In genomic region chr5:172444626-172445365, GRCh38 we compare ENCODE assay signal across 15 cellular contexts. TPM values are rescaled to one million over a fixed set of nuclear protein-coding genes. Genes with fewer than 3 reads are reported as not detected.
DNase-seq lines count a peak whose midpoint lies in the region; ATAC-seq and TF ChIP-seq lines count a peak whose summit lies in the region.
"Had no signal": no experiment of that assay in that cellular context is flagged by ENCODE, and none has a peak within 500 bp of the region (broad histone marks: within the 10 kb centered on the region; RNA-seq: fewer than 3 reads in every experiment).

No MANE protein-coding gene starts in this region.

- TF ChIP-seq CTCF in WERI-Rb-1 (IDR thresholded peaks at IDR 0.05; ENCODE audit: low read depth, low read length) (no peak), gastroesophageal sphincter (IDR thresholded peaks at IDR 0.05) (no peak), omental fat pad (IDR thresholded peaks at IDR 0.05) (no peak), tibial nerve (IDR thresholded peaks at IDR 0.05) (no peak)

- H3K4me3 Mint-ChIP-seq in natural killer cell treated with Interleukin-12 subunit alpha and Interleukin-12 subunit beta and Interleukin-15 and Interleukin-18, amount 100 ng/mL, for 72 hours, result no peak overlapping the region
- no peak overlapping the region for H3K4me3 Mint-ChIP-seq in effector memory CD8-positive, alpha-beta T cell
- H3K4me3 Mint-ChIP-seq in T-helper 2 cell treated with Interferon-gamma antibody and Interleukin-4, amounts not matched to agents 5 μg/mL and 100 μg/mL, for 36 hours, result no peak overlapping the region
- H3K4me3 Mint-ChIP-seq: activated B cell treated with CpG ODN at 0.5 μM for 24 hours; activated naive CD8-positive, alpha-beta T cell; CD8-positive, alpha-beta T cell had no signal

- H3K4me3 ChIP-seq in WERI-Rb-1 (ENCODE audit: low read depth, low read length), result no peak overlapping the region
- H3K4me3 ChIP-seq in gastroesophageal sphincter, result no peak overlapping the region
- H3K4me3 ChIP-seq in tibial nerve, result no peak overlapping the region
- H3K4me3 ChIP-seq: lower lobe of right lung, pancreas had no signal

- H3K27ac ChIP-seq in WERI-Rb-1, result peak overlapping the region; percentile 57; the same call in 1 of the 2 replicates
- peak overlapping the region; percentile 14 to 84 (median 82) for H3K27ac ChIP-seq in gastroesophageal sphincter
- peak overlapping the region; percentile 48 to 97 (median 78) for H3K27ac ChIP-seq in tibial nerve
- H3K27ac ChIP-seq: lower lobe of right lung had no signal

- peaks cover 23% of the 10 kb centered on the region in 2 donors for H3K27me3 Mint-ChIP-seq in natural killer cell treated with Interleukin-12 subunit alpha and Interleukin-12 subunit beta and Interleukin-15 and Interleukin-18, amount 100 ng/mL, for 72 hours
- peaks cover 51 to 61% of the 10 kb centered on the region in 2 donors for H3K27me3 Mint-ChIP-seq in effector memory CD8-positive, alpha-beta T cell
- H3K27me3 Mint-ChIP-seq in T-helper 2 cell treated with Interferon-gamma antibody and Interleukin-4, amounts not matched to agents 5 μg/mL and 100 μg/mL, for 36 hours (ENCODE audit: low read depth), result peaks cover 21% of the 10 kb centered on the region

- TF ChIP-seq POLR2A in gastroesophageal sphincter (IDR thresholded peaks at IDR 0.05) (no peak), tibial nerve (IDR thresholded peaks at IDR 0.05) (no peak)

- DNase-seq in WERI-Rb-1 (no peak), omental fat pad (ENCODE audit: low spot score) (peak; percentile 21), tibial nerve (ENCODE audit: low spot score in 2 of 2) (no peak)
- no peak for DNase-seq in natural killer cell treated with Interleukin-12 subunit alpha and Interleukin-12 subunit beta and Interleukin-15 and Interleukin-18, amount 100 ng/mL, for 72 hours (ENCODE audit: low spot score)
- no peak for DNase-seq in effector memory CD8-positive, alpha-beta T cell
- no peak for DNase-seq in stimulated activated CD4-positive, alpha-beta T cell treated with anti-CD3 and anti-CD28 coated beads, Interleukin-2, amount 100 ng/mL, for 48 hours
- no peak for DNase-seq in T-helper 2 cell treated with Interferon-gamma antibody and Interleukin-4, amounts not matched to agents 5 μg/mL and 100 μg/mL, for 36 hours (ENCODE audit: low spot score)
- DNase-seq: activated B cell treated with CpG ODN at 0.5 μM for 24 hours; activated CD8-positive, alpha-beta memory T cell treated with anti-CD3 and anti-CD28 coated beads, Interleukin-2, amount 50 U/mL, for 4 hours; CD8-positive, alpha-beta T cell; lower lobe of right lung; NCI-H1417 had no signal

- no peaks in the 10 kb centered on the region for H3K27me3 ChIP-seq in WERI-Rb-1 (ENCODE audit: insufficient read depth, low read depth, severe bottlenecking)
- no peaks in the 10 kb centered on the region for H3K27me3 ChIP-seq in gastroesophageal sphincter
- H3K27me3 ChIP-seq in tibial nerve, result no peaks in the 10 kb centered on the region
- H3K27me3 ChIP-seq: pancreas had no signal

- no peaks in the 10 kb centered on the region for H3K9me3 Mint-ChIP-seq in natural killer cell treated with Interleukin-12 subunit alpha and Interleukin-12 subunit beta and Interleukin-15 and Interleukin-18, amount 100 ng/mL, for 72 hours
- no peaks in the 10 kb centered on the region for H3K9me3 Mint-ChIP-seq in effector memory CD8-positive, alpha-beta T cell
- no peaks in the 10 kb centered on the region for H3K9me3 Mint-ChIP-seq in T-helper 2 cell treated with Interferon-gamma antibody and Interleukin-4, amounts not matched to agents 5 μg/mL and 100 μg/mL, for 36 hours
- H3K9me3 Mint-ChIP-seq: activated B cell treated with CpG ODN at 0.5 μM for 24 hours; CD8-positive, alpha-beta T cell had no signal

- H3K36me3 ChIP-seq in WERI-Rb-1, result no peaks in the 10 kb centered on the region
- peaks cover 0 to 20% of the 10 kb centered on the region in 2 donors for H3K36me3 ChIP-seq in gastroesophageal sphincter
- H3K36me3 ChIP-seq in tibial nerve, result no peaks in the 10 kb centered on the region
- H3K36me3 ChIP-seq: lower lobe of right lung, pancreas had no signal

- peaks cover 13 to 96% (median 45%) of the 10 kb centered on the region in 3 donors for H3K4me1 ChIP-seq in gastroesophageal sphincter
- H3K4me1 ChIP-seq in tibial nerve, result peaks cover 0 to 83% (median 57%) of the 10 kb centered on the region in 4 donors

- peaks cover 11 to 12% of the 10 kb centered on the region in 2 donors for H3K4me1 Mint-ChIP-seq in natural killer cell treated with Interleukin-12 subunit alpha and Interleukin-12 subunit beta and Interleukin-15 and Interleukin-18, amount 100 ng/mL, for 72 hours (ENCODE audit: low read depth in 2 of 2)
- peaks cover 4 to 11% of the 10 kb centered on the region in 2 donors for H3K4me1 Mint-ChIP-seq in effector memory CD8-positive, alpha-beta T cell (ENCODE audit: low read depth in 2 of 2)
- H3K4me1 Mint-ChIP-seq in T-helper 2 cell treated with Interferon-gamma antibody and Interleukin-4, amounts not matched to agents 5 μg/mL and 100 μg/mL, for 36 hours (ENCODE audit: low read depth), result peaks cover 7% of the 10 kb centered on the region
- H3K4me1 Mint-ChIP-seq: activated B cell treated with CpG ODN at 0.5 μM for 24 hours had no signal

- H3K27ac Mint-ChIP-seq in natural killer cell treated with Interleukin-12 subunit alpha and Interleukin-12 subunit beta and Interleukin-15 and Interleukin-18, amount 100 ng/mL, for 72 hours, result no peak overlapping the region
- H3K27ac Mint-ChIP-seq in effector memory CD8-positive, alpha-beta T cell, result no peak overlapping the region
- H3K27ac Mint-ChIP-seq in T-helper 2 cell treated with Interferon-gamma antibody and Interleukin-4, amounts not matched to agents 5 μg/mL and 100 μg/mL, for 36 hours, result no peak overlapping the region
- H3K27ac Mint-ChIP-seq: activated B cell treated with CpG ODN at 0.5 μM for 24 hours; activated naive CD8-positive, alpha-beta T cell; CD8-positive, alpha-beta T cell had no signal

- no peak for TF ChIP-seq EP300 in gastroesophageal sphincter (IDR thresholded peaks at IDR 0.05)
- TF ChIP-seq EP300 in tibial nerve (IDR thresholded peaks at IDR 0.05), result no peak

- WGBS in gastroesophageal sphincter (ENCODE audit: low coverage in 1 of 2), 2 donors, result 61 to 67% methylated on average over 1 to 7 of the region's 8 CpGs
- 66 to 67% methylated on average over 8 of the region's 8 CpGs for WGBS in tibial nerve, 2 donors

- no peaks in the 10 kb centered on the region for H3K36me3 Mint-ChIP-seq in natural killer cell treated with Interleukin-12 subunit alpha and Interleukin-12 subunit beta and Interleukin-15 and Interleukin-18, amount 100 ng/mL, for 72 hours
- peaks cover 3% of the 10 kb centered on the region for H3K36me3 Mint-ChIP-seq in effector memory CD8-positive, alpha-beta T cell (ENCODE audit: insufficient read depth)
- H3K36me3 Mint-ChIP-seq in T-helper 2 cell treated with Interferon-gamma antibody and Interleukin-4, amounts not matched to agents 5 μg/mL and 100 μg/mL, for 36 hours (ENCODE audit: low read depth), result no peaks in the 10 kb centered on the region
- H3K36me3 Mint-ChIP-seq: activated naive CD8-positive, alpha-beta T cell; CD8-positive, alpha-beta T cell had no signal

- ATAC-seq in gastroesophageal sphincter (no peak), omental fat pad (ENCODE audit: low FRiP score) (peak; percentile 9)
- no peak for ATAC-seq in natural killer cell treated with Interleukin-12 subunit alpha and Interleukin-12 subunit beta and Interleukin-15 and Interleukin-18, amount 100 ng/mL, for 72 hours
- ATAC-seq in effector memory CD8-positive, alpha-beta T cell (replicated peaks), result no peak
- ATAC-seq: CD8-positive, alpha-beta T cell; lower lobe of right lung had no signal

- H3K9me3 ChIP-seq in WERI-Rb-1 (ENCODE audit: severe bottlenecking) (no peaks in the 10 kb centered on the region), gastroesophageal sphincter (no peaks in the 10 kb centered on the region), tibial nerve (no peaks in the 10 kb centered on the region)
- H3K9me3 ChIP-seq: lower lobe of right lung, pancreas had no signal

RNA-seq across cellular contexts. Expression of gene SH3PXD2B, which starts 9.5 kb away (rescaled TPM):
- total RNA-seq in gastroesophageal sphincter, result 10 to 100 TPM; 40.2 to 80.9 (median 56.0) TPM
- 10 to 100 TPM; 29.3 to 47.1 (median 44.3) TPM for total RNA-seq in omental fat pad
- 10 to 100 TPM; 27.8 to 52.6 (median 44.4) TPM for total RNA-seq in tibial nerve
- under 1 TPM; 0.08 to 0.33 TPM for total RNA-seq in natural killer cell treated with Interleukin-12 subunit alpha and Interleukin-12 subunit beta and Interleukin-15 and Interleukin-18, amount 100 ng/mL, for 72 hours

Comparison
In these comparisons a context has a peak if more than half of its experiments do, and no peak if none do; other contexts are left out.
1. RNA of gene SH3PXD2B, which starts 9.5 kb away (total RNA-seq): 40.2 to 80.9 TPM in gastroesophageal sphincter, 27.8 to 52.6 TPM in tibial nerve and 29.3 to 47.1 TPM in omental fat pad; 0.08 to 0.33 TPM in natural killer cell treated with Interleukin-12 subunit alpha and Interleukin-12 subunit beta and Interleukin-15 and Interleukin-18, amount 100 ng/mL, for 72 hours; every median in the first group is over 10 times any median in the second.
2. Peak in every context shown above with its lines, with median percentiles within 50 percentile points of each other: H3K27ac ChIP-seq.